In the genomic region with DNA sequence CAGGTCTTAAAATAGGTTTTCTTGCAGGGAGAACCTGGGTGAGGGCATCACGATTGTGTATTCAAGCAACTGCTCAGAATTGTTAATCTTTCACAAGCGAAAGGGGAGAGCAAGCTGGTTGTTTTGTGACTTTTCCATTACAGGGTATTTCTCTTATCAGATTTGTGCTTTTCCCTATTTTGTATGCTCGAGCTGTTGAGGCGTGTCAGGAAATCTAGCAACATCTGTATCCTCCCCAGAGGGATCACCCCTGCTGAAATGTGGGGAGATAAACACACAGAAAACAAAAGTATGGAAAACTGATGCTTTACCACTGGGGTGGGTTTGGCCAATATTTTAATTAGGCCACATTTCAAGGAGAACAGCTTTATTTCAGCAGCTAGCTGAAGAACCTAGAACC, we compare ENCODE assay signal across 21 cellular contexts.
DNase-seq lines count a peak whose midpoint lies in the region; ATAC-seq and TF ChIP-seq lines count a peak whose summit lies in the region.
"Had no signal": no experiment of that assay in that cellular context is flagged by ENCODE, and none has a peak within 500 bp of the region (broad histone marks: within the 10 kb centered on the region; RNA-seq: fewer than 3 reads in every experiment).

No MANE protein-coding gene starts in this region.

- intact Hi-C loops in activated CD4-positive, alpha-beta memory T cell treated with anti-CD3 and anti-CD28 coated beads for 36 hours (cut with micrococcal nuclease): no loop called here
- intact Hi-C loops in esophagus muscularis mucosa (cut with DNase I) (no loop called here), mucosa of descending colon (cut with DNase I, micrococcal nuclease) (no loop called here)

- in situ Hi-C loops in KBM-7 (cut with MboI; ENCODE audit: low pct_unique_long_range_greater_than_20kb, low sequenced_read_pairs): no loop called here

- H3K27ac ChIP-seq in esophagus muscularis mucosa (replicated peaks in 1 of 4): peak overlapping the region; percentile 21 to 68 (median 43)
- H3K27ac ChIP-seq in skeletal muscle tissue (ENCODE audit: low read depth, low read length): peak overlapping the region; percentile 80
- H3K27ac ChIP-seq: SJSA1, testis had no signal

- TF ChIP-seq CTCF in esophagus muscularis mucosa (IDR thresholded peaks at IDR 0.05): no peak
- no peak for TF ChIP-seq CTCF in mucosa of descending colon (IDR thresholded peaks at IDR 0.05)

- TF ChIP-seq POLR2A in esophagus muscularis mucosa (IDR thresholded peaks at IDR 0.05; ENCODE audit: low read depth): no peak

- no peak for ATAC-seq in mucosa of descending colon
- ATAC-seq in GM21381 (IDR thresholded peaks at IDR 0.05; ENCODE audit: unreplicated experiment): no peak
- ATAC-seq: naive thymus-derived CD4-positive, alpha-beta T cell; PC-3 had no signal

- peaks cover 50% of the 10 kb centered on the region for H3K36me3 Mint-ChIP-seq in activated CD4-positive, alpha-beta memory T cell treated with anti-CD3 and anti-CD28 coated beads for 36 hours
- peaks cover 31% of the 10 kb centered on the region for H3K36me3 Mint-ChIP-seq in activated CD4-positive, alpha-beta memory T cell treated with anti-CD3 and anti-CD28 coated beads, Interleukin-2, amount 10 ng/mL, durations not matched to agents 7 days and 5 days (ENCODE audit: low read depth)

- H3K36me3 ChIP-seq in esophagus muscularis mucosa: peaks cover 0 to 1% (median 0%) of the 10 kb centered on the region in 4 donors
- H3K36me3 ChIP-seq in skeletal muscle tissue (ENCODE audit: control insufficient read depth in 3 of 3, insufficient read depth in 3 of 3, low read length in 3 of 3): peaks cover 0 to 2% (median 0%) of the 10 kb centered on the region in 3 donors
- H3K36me3 ChIP-seq in mucosa of descending colon (ENCODE audit: low read depth): no peaks in the 10 kb centered on the region

- CTCF ChIA-PET in activated CD4-positive, alpha-beta memory T cell treated with anti-CD3 and anti-CD28 coated beads for 36 hours (lab: Charles Lee): interaction anchor here (0.6 to 0.8 kb wide), 2 partner anchors 12 to 770 kb away, joined by 3 read pairs; no protein-coding TSS in a partner anchor
- CTCF ChIA-PET in activated CD4-positive, alpha-beta memory T cell treated with anti-CD3 and anti-CD28 coated beads, Interleukin-2, amount 10 ng/mL, durations not matched to agents 7 days and 5 days (lab: Charles Lee): interaction anchor here (2.3 kb wide), 1 partner anchor 12 kb away, joined by 9 read pairs; no protein-coding TSS in a partner anchor

- H3K9me3 ChIP-seq in esophagus muscularis mucosa (no peaks in the 10 kb centered on the region), skeletal muscle tissue (ENCODE audit: control insufficient read depth in 3 of 3, low read length in 3 of 3) (no peaks in the 10 kb centered on the region), mucosa of descending colon (no peaks in the 10 kb centered on the region)
- H3K9me3 ChIP-seq: esophagus squamous epithelium, SJSA1, testis had no signal

- TF ChIP-seq EP300 in esophagus muscularis mucosa (IDR thresholded peaks at IDR 0.05): no peak

- peak overlapping the region; percentile 25 for H3K27ac Mint-ChIP-seq in activated CD4-positive, alpha-beta memory T cell treated with anti-CD3 and anti-CD28 coated beads for 36 hours
- no peak overlapping the region for H3K27ac Mint-ChIP-seq in activated CD4-positive, alpha-beta memory T cell treated with anti-CD3 and anti-CD28 coated beads, Interleukin-2, amount 10 ng/mL, durations not matched to agents 7 days and 5 days
- H3K27ac Mint-ChIP-seq: CD4-positive, alpha-beta T cell; T-helper 2 cell treated with Interferon-gamma antibody and Interleukin-4, amounts not matched to agents 5 μg/mL and 100 μg/mL, for 36 hours had no signal

- no peaks in the 10 kb centered on the region for H3K27me3 ChIP-seq in esophagus muscularis mucosa
- no peaks in the 10 kb centered on the region for H3K27me3 ChIP-seq in skeletal muscle tissue (ENCODE audit: control insufficient read depth in 3 of 3, insufficient read depth in 3 of 3, low read length in 3 of 3)
- H3K27me3 ChIP-seq: esophagus squamous epithelium, SJSA1, testis had no signal

- H3K27me3 Mint-ChIP-seq in activated CD4-positive, alpha-beta memory T cell treated with anti-CD3 and anti-CD28 coated beads for 36 hours: no peaks in the 10 kb centered on the region
- no peaks in the 10 kb centered on the region for H3K27me3 Mint-ChIP-seq in activated CD4-positive, alpha-beta memory T cell treated with anti-CD3 and anti-CD28 coated beads, Interleukin-2, amount 10 ng/mL, durations not matched to agents 7 days and 5 days
- H3K27me3 Mint-ChIP-seq: activated naive CD8-positive, alpha-beta T cell treated with anti-CD3 and anti-CD28 coated beads, Interleukin-2, amount 10 ng/mL, durations not matched to agents 7 days and 5 days; CD4-positive, alpha-beta T cell; naive thymus-derived CD4-positive, alpha-beta T cell had no signal

- H3K9me3 Mint-ChIP-seq in activated CD4-positive, alpha-beta memory T cell treated with anti-CD3 and anti-CD28 coated beads for 36 hours: no peaks in the 10 kb centered on the region
- H3K9me3 Mint-ChIP-seq in activated CD4-positive, alpha-beta memory T cell treated with anti-CD3 and anti-CD28 coated beads, Interleukin-2, amount 10 ng/mL, durations not matched to agents 7 days and 5 days: no peaks in the 10 kb centered on the region
- H3K9me3 Mint-ChIP-seq: activated naive CD8-positive, alpha-beta T cell treated with anti-CD3 and anti-CD28 coated beads, Interleukin-2, amount 10 ng/mL, durations not matched to agents 7 days and 5 days; CD4-positive, alpha-beta T cell; naive thymus-derived CD4-positive, alpha-beta T cell; T-helper 2 cell treated with Interferon-gamma antibody and Interleukin-4, amounts not matched to agents 5 μg/mL and 100 μg/mL, for 36 hours had no signal

- no peak overlapping the region for H3K9ac ChIP-seq in skeletal muscle tissue (ENCODE audit: low read depth in 1 of 3, low read length in 3 of 3)
- H3K9ac ChIP-seq: GM23248 had no signal

- H3K4me3 Mint-ChIP-seq in activated CD4-positive, alpha-beta memory T cell treated with anti-CD3 and anti-CD28 coated beads for 36 hours: no peak overlapping the region
- H3K4me3 Mint-ChIP-seq in activated CD4-positive, alpha-beta memory T cell treated with anti-CD3 and anti-CD28 coated beads, Interleukin-2, amount 10 ng/mL, durations not matched to agents 7 days and 5 days: no peak overlapping the region
- H3K4me3 Mint-ChIP-seq: activated naive CD8-positive, alpha-beta T cell treated with anti-CD3 and anti-CD28 coated beads, Interleukin-2, amount 10 ng/mL, durations not matched to agents 7 days and 5 days; CD4-positive, alpha-beta T cell; naive thymus-derived CD4-positive, alpha-beta T cell; T-helper 2 cell treated with Interferon-gamma antibody and Interleukin-4, amounts not matched to agents 5 μg/mL and 100 μg/mL, for 36 hours had no signal

- H3K4me1 ChIP-seq in esophagus muscularis mucosa (peaks cover 42 to 63% (median 61%) of the 10 kb centered on the region in 4 donors), skeletal muscle tissue (ENCODE audit: control insufficient read depth in 3 of 3, insufficient read depth in 3 of 3, low read length in 3 of 3) (peaks cover 49 to 54% (median 52%) of the 10 kb centered on the region in 3 donors), mucosa of descending colon (ENCODE audit: low read depth) (no peaks in the 10 kb centered on the region)
- H3K4me1 ChIP-seq: SJSA1 had no signal

- POLR2A ChIA-PET in activated CD4-positive, alpha-beta memory T cell treated with anti-CD3 and anti-CD28 coated beads for 36 hours (lab: Charles Lee): no interaction called here
- POLR2A ChIA-PET in activated CD4-positive, alpha-beta memory T cell treated with anti-CD3 and anti-CD28 coated beads, Interleukin-2, amount 10 ng/mL, durations not matched to agents 7 days and 5 days (lab: Charles Lee): interaction anchor here (1.1 kb wide), 1 partner anchor 230 kb away, joined by 3 read pairs; the partner anchor contains the start of gene JARID2

- H3K4me3 ChIP-seq in esophagus muscularis mucosa (no peak overlapping the region), skeletal muscle tissue (ENCODE audit: low read length in 3 of 3) (no peak overlapping the region), mucosa of descending colon (no peak overlapping the region)
- H3K4me3 ChIP-seq: esophagus squamous epithelium, GM23248, SJSA1, testis had no signal

- WGBS in esophagus muscularis mucosa: 84% methylated on average over 4 of the region's 4 CpGs

- DNase-seq in activated CD4-positive, alpha-beta memory T cell treated with anti-CD3 and anti-CD28 coated beads for 36 hours: no peak
- no peak for DNase-seq in activated CD4-positive, alpha-beta memory T cell treated with anti-CD3 and anti-CD28 coated beads, Interleukin-2, amount 10 ng/mL, durations not matched to agents 7 days and 5 days
- DNase-seq in KBM-7 (peak; percentile 9), esophagus muscularis mucosa (ENCODE audit: extremely low spot score) (no peak), mucosa of descending colon (no peak), kidney glomerular epithelial cell (lab: John Stamatoyannopoulos, UW) (no peak)
- DNase-seq: activated naive CD8-positive, alpha-beta T cell treated with anti-CD3 and anti-CD28 coated beads, Interleukin-2, amount 10 ng/mL, durations not matched to agents 7 days and 5 days; activated T-cell treated with anti-CD3 and anti-CD28 coated beads for 4 hours; CD4-positive, alpha-beta T cell; esophagus squamous epithelium; glutamatergic neuron; naive thymus-derived CD4-positive, alpha-beta T cell; NCI-H1436; PC-3; stimulated activated CD8-positive, alpha-beta memory T cell treated with anti-CD3 and anti-CD28 coated beads, Interleukin-4, amount 100 ng/mL, for 48 hours; testis had no signal

- H3K4me1 Mint-ChIP-seq in activated CD4-positive, alpha-beta memory T cell treated with anti-CD3 and anti-CD28 coated beads for 36 hours (ENCODE audit: low read depth): peaks cover 33% of the 10 kb centered on the region
- H3K4me1 Mint-ChIP-seq in activated CD4-positive, alpha-beta memory T cell treated with anti-CD3 and anti-CD28 coated beads, Interleukin-2, amount 10 ng/mL, durations not matched to agents 7 days and 5 days: peaks cover 2% of the 10 kb centered on the region
